14 cellular contexts compared by ENCODE assay signal in genomic region chr5:83562817-83563557, GRCh38.
DNase-seq lines count a peak whose midpoint lies in the region; ATAC-seq and TF ChIP-seq lines count a peak whose summit lies in the region.
"Had no signal": no experiment of that assay in that cellular context is flagged by ENCODE, and none has a peak within 500 bp of the region (broad histone marks: within the 10 kb centered on the region; RNA-seq: fewer than 3 reads in every experiment).

No MANE protein-coding gene starts in this region.

- no peak overlapping the region for H4K8ac ChIP-seq in trophoblast cell (ENCODE audit: low read depth, low read length)

- no peaks in the 10 kb centered on the region for H3K9me3 ChIP-seq in tibial nerve
- no peaks in the 10 kb centered on the region for H3K9me3 ChIP-seq in trophoblast cell (ENCODE audit: insufficient read depth, low read depth, low read length)
- H3K9me3 ChIP-seq: uterus had no signal

- H3K79me1 ChIP-seq in trophoblast cell (ENCODE audit: low read length) = no peaks in the 10 kb centered on the region

- H3K23ac ChIP-seq in trophoblast cell (ENCODE audit: low read length) = no peak overlapping the region

- no peak for ATAC-seq in GM18519 (IDR thresholded peaks at IDR 0.05; ENCODE audit: low FRiP score, unreplicated experiment)
- no peak for ATAC-seq in natural killer cell treated with Interleukin-12 subunit alpha and Interleukin-12 subunit beta and Interleukin-15 and Interleukin-18, amount 100 ng/mL, for 72 hours

- no peak overlapping the region for H2BK12ac ChIP-seq in trophoblast cell (ENCODE audit: low read length)

- H3K79me2 ChIP-seq in trophoblast cell (ENCODE audit: control insufficient read depth, insufficient read depth, low read length, poor library complexity) = no peaks in the 10 kb centered on the region

- H2AK5ac ChIP-seq in trophoblast cell (ENCODE audit: low read length) = no peak overlapping the region

- no peak overlapping the region for H3K4me3 ChIP-seq in fibroblast of mammary gland (ENCODE audit: control insufficient read depth, low read depth, low read length)
- no peak overlapping the region for H3K4me3 ChIP-seq in tibial nerve
- no peak overlapping the region for H3K4me3 ChIP-seq in trophoblast cell (ENCODE audit: low read depth, low read length)
- H3K4me3 ChIP-seq: uterus had no signal

- H3K9me3 Mint-ChIP-seq in mesothelial cell of epicardium = no peaks in the 10 kb centered on the region
- H3K9me3 Mint-ChIP-seq in natural killer cell treated with Interleukin-12 subunit alpha and Interleukin-12 subunit beta and Interleukin-15 and Interleukin-18, amount 100 ng/mL, for 72 hours = no peaks in the 10 kb centered on the region

- H3K27ac ChIP-seq in tibial nerve (peak overlapping the region; percentile 41 to 75 (median 61)), trophoblast cell (ENCODE audit: low read depth, low read length) (no peak overlapping the region)

- H2BK5ac ChIP-seq in trophoblast cell (ENCODE audit: low read depth, low read length, poor library complexity) = no peak overlapping the region

- DNase-seq in NCI-H748 (lab: John Stamatoyannopoulos, UW; ENCODE audit: unreplicated experiment) (peak; percentile 36), NCI-H748 treated with DMSO at 0.1 percent for 48 hours (lab: John Stamatoyannopoulos, UW) (no peak), fibroblast of mammary gland (ENCODE audit: low read depth) (peak; percentile 64), mesothelial cell of epicardium (ENCODE audit: low spot score in 2 of 2, unreplicated experiment in 2 of 2) (no peak), tibial nerve (ENCODE audit: low spot score in 2 of 2) (peak in 1 of 2 donors; percentile 45), trophoblast cell (no peak)
- no peak for DNase-seq in natural killer cell treated with Interleukin-12 subunit alpha and Interleukin-12 subunit beta and Interleukin-15 and Interleukin-18, amount 100 ng/mL, for 72 hours (ENCODE audit: low spot score)
- DNase-seq: ACHN; activated CD4-positive, CD25-positive, alpha-beta regulatory T cell treated with anti-CD3 and anti-CD28 coated beads, Interleukin-2, amount 50 U/mL, for 72 hours; dermis blood vessel endothelial cell; Karpas-422; SHP77; uterus had no signal

- H3K14ac ChIP-seq in trophoblast cell (ENCODE audit: low read length) = no peak overlapping the region

- TF ChIP-seq EP300 in tibial nerve (IDR thresholded peaks at IDR 0.05) = peak in 1 of 2 donors; percentile 56

- no peak overlapping the region for H3K9ac ChIP-seq in trophoblast cell (ENCODE audit: low read length)

- H3K4me2 ChIP-seq in trophoblast cell (ENCODE audit: low read length) = no peak overlapping the region

- H3K4me1 Mint-ChIP-seq in mesothelial cell of epicardium = peaks cover 35% of the 10 kb centered on the region
- H3K4me1 Mint-ChIP-seq in natural killer cell treated with Interleukin-12 subunit alpha and Interleukin-12 subunit beta and Interleukin-15 and Interleukin-18, amount 100 ng/mL, for 72 hours (ENCODE audit: low read depth in 2 of 2) = no peaks in the 10 kb centered on the region

- no peak overlapping the region for H2AFZ ChIP-seq in trophoblast cell (ENCODE audit: insufficient read depth, low read length, poor library complexity)

- H3K36me3 ChIP-seq in tibial nerve (no peaks in the 10 kb centered on the region), trophoblast cell (ENCODE audit: control insufficient read depth in 1 of 2, insufficient read depth in 2 of 2, low read length in 2 of 2) (no peaks in the 10 kb centered on the region)
- H3K36me3 ChIP-seq: uterus had no signal

- H3K4me3 Mint-ChIP-seq in mesothelial cell of epicardium = no peak overlapping the region
- no peak overlapping the region for H3K4me3 Mint-ChIP-seq in natural killer cell treated with Interleukin-12 subunit alpha and Interleukin-12 subunit beta and Interleukin-15 and Interleukin-18, amount 100 ng/mL, for 72 hours

- peak overlapping the region; percentile 23 for H3K27ac Mint-ChIP-seq in mesothelial cell of epicardium
- H3K27ac Mint-ChIP-seq in natural killer cell treated with Interleukin-12 subunit alpha and Interleukin-12 subunit beta and Interleukin-15 and Interleukin-18, amount 100 ng/mL, for 72 hours = no peak overlapping the region

- no peak overlapping the region for H2BK120ac ChIP-seq in trophoblast cell (ENCODE audit: insufficient read depth, low read length, poor library complexity)

- no peak overlapping the region for H3K18ac ChIP-seq in trophoblast cell (ENCODE audit: low read length)

- H3K27me3 Mint-ChIP-seq in mesothelial cell of epicardium (ENCODE audit: low read depth) = no peaks in the 10 kb centered on the region
- H3K27me3 Mint-ChIP-seq in natural killer cell treated with Interleukin-12 subunit alpha and Interleukin-12 subunit beta and Interleukin-15 and Interleukin-18, amount 100 ng/mL, for 72 hours = peaks cover 28 to 33% of the 10 kb centered on the region in 2 donors

- no peak for TF ChIP-seq POLR2A in tibial nerve (IDR thresholded peaks at IDR 0.05)

- H3K4me1 ChIP-seq in tibial nerve (peaks cover 0 to 48% (median 5%) of the 10 kb centered on the region in 4 donors), trophoblast cell (ENCODE audit: control insufficient read depth in 1 of 2, insufficient read depth in 2 of 2, low read length in 2 of 2) (no peaks in the 10 kb centered on the region)
- H3K4me1 ChIP-seq: uterus had no signal

- no peak overlapping the region for H3K4ac ChIP-seq in trophoblast cell (ENCODE audit: low read depth, low read length)

- TF ChIP-seq CTCF in fibroblast of mammary gland (conservative IDR thresholded peaks at IDR 0.05; ENCODE audit: control insufficient read depth, insufficient read depth, low read depth, low read length) = no peak
- TF ChIP-seq CTCF in mesothelial cell of epicardium (IDR thresholded peaks at IDR 0.05; ENCODE audit: unreplicated experiment) = no peak
- no peak for TF ChIP-seq CTCF in tibial nerve (IDR thresholded peaks at IDR 0.05)

- peaks cover 10% of the 10 kb centered on the region for H3K36me3 Mint-ChIP-seq in mesothelial cell of epicardium
- no peaks in the 10 kb centered on the region for H3K36me3 Mint-ChIP-seq in natural killer cell treated with Interleukin-12 subunit alpha and Interleukin-12 subunit beta and Interleukin-15 and Interleukin-18, amount 100 ng/mL, for 72 hours

- H4K12ac ChIP-seq in trophoblast cell (ENCODE audit: low read depth, low read length) = no peak overlapping the region

- 22 to 34% methylated on average over 5 of the region's 5 CpGs for WGBS in tibial nerve, 2 donors
- WGBS in trophoblast cell (ENCODE audit: extremely low coverage, insufficient coverage, insufficient read length) = no CpG with 5 or more reads among the region's 5 CpGs

- H4K91ac ChIP-seq in trophoblast cell (ENCODE audit: low read depth, low read length) = no peak overlapping the region

- no peaks in the 10 kb centered on the region for H3K27me3 ChIP-seq in tibial nerve
- no peaks in the 10 kb centered on the region for H3K27me3 ChIP-seq in trophoblast cell (ENCODE audit: insufficient read depth, low read length)
- H3K27me3 ChIP-seq: uterus had no signal

Comparison
In these comparisons a context has a peak if more than half of its experiments do, and no peak if none do; other contexts are left out.
1. DNase-seq: peak in NCI-H748 (single experiment) and fibroblast of mammary gland (single experiment); none in NCI-H748 treated with DMSO at 0.1 percent for 48 hours (single experiment), mesothelial cell of epicardium (0 of 2), trophoblast cell (0 of 2) and natural killer cell treated with Interleukin-12 subunit alpha and Interleukin-12 subunit beta and Interleukin-15 and Interleukin-18, amount 100 ng/mL, for 72 hours (single experiment).